ENCODE assay signal across 14 cellular contexts in the genomic region with DNA sequence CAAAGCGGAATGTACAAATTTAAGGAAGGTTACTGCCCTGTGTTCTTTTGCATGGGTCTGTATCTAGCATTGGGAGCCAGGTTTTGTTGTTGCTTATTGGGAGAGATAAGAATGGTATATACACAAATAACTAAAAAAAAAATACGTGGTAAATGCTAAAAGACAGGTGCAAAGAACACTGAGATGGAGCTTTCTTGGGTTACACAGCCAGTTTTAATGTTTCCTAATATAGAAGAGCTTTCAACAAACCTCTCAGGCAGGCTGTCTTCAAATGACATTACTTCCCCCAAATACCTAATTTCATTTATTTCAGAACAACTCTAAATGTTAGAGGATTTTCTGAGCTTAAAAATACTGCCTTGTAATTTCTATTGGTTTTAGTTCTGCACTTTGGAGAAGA. TPM values are rescaled to one million over a fixed set of nuclear protein-coding genes. Genes with fewer than 3 reads are reported as not detected.
DNase-seq lines count a peak whose midpoint lies in the region; ATAC-seq lines count a peak whose summit lies in the region.
"Had no signal": no experiment of that assay in that cellular context is flagged by ENCODE, and none has a peak within 500 bp of the region (broad histone marks: within the 10 kb centered on the region; RNA-seq: fewer than 3 reads in every experiment).

No MANE protein-coding gene starts in this region.

- H3K9me3 Mint-ChIP-seq in CD8-positive, alpha-beta memory T cell, result no peaks in the 10 kb centered on the region
- H3K9me3 Mint-ChIP-seq in T-cell (no peaks in the 10 kb centered on the region), memory B cell (peaks cover 1% of the 10 kb centered on the region)
- H3K9me3 Mint-ChIP-seq: dendritic cell treated with granulocyte-macrophage colony-stimulating factor and Interleukin-4, amounts not matched to agents 40 ng/mL and 50 ng/mL, for 4 days had no signal

- peak overlapping the region; percentile 94 to 100 (median 97); a peak in 15 of 22 replicates for H3K9ac ChIP-seq in BLaER1 treated with 17β-estradiol and CSF1 and Interleukin-3, amounts not matched to agents 10 nM and 100 nM

- H3K4me3 Mint-ChIP-seq in CD8-positive, alpha-beta memory T cell, result peak overlapping the region in 4 of 7 donors; percentile 26 to 41 (median 34)
- peak overlapping the region in 2 of 3 donors; percentile 17 to 31 for H3K4me3 Mint-ChIP-seq in T-cell
- H3K4me3 Mint-ChIP-seq in memory B cell, result peak overlapping the region; percentile 17
- H3K4me3 Mint-ChIP-seq: dendritic cell treated with granulocyte-macrophage colony-stimulating factor and Interleukin-4, amounts not matched to agents 40 ng/mL and 50 ng/mL, for 4 days had no signal

- H3K4me1 Mint-ChIP-seq in CD8-positive, alpha-beta memory T cell, result peaks cover 36 to 64% (median 52%) of the 10 kb centered on the region in 3 donors
- peaks cover 58 to 67% (median 61%) of the 10 kb centered on the region in 3 donors for H3K4me1 Mint-ChIP-seq in T-cell
- H3K4me1 Mint-ChIP-seq in memory B cell, result peaks cover 25% of the 10 kb centered on the region

- peaks cover 75 to 84% (median 79%) of the 10 kb centered on the region in 10 experiments for H3K4me1 ChIP-seq in BLaER1 treated with 17β-estradiol and CSF1 and Interleukin-3, amounts not matched to agents 10 nM and 100 nM
- peaks cover 68% of the 10 kb centered on the region for H3K4me1 ChIP-seq in CD8-positive, alpha-beta memory T cell (ENCODE audit: insufficient read depth, low read length)

- no peak for DNase-seq in CD8-positive, alpha-beta memory T cell
- no peak for DNase-seq in T-cell
- DNase-seq in memory B cell (ENCODE audit: low spot score in 2 of 2), result no peak
- DNase-seq in DMS53 (lab: John Stamatoyannopoulos, UW), result no peak
- DNase-seq in D341Med (ENCODE audit: low spot score), result no peak
- DNase-seq: GF-D8, hippocampal formation, left colon, NCI-H1048, tibial artery had no signal

- H3K36me3 ChIP-seq in BLaER1 treated with 17β-estradiol and CSF1 and Interleukin-3, amounts not matched to agents 10 nM and 100 nM, result peaks cover 13 to 26% (median 24%) of the 10 kb centered on the region in 11 experiments
- H3K36me3 ChIP-seq in CD8-positive, alpha-beta memory T cell (ENCODE audit: insufficient read depth, low read length), result peaks cover 9% of the 10 kb centered on the region

- H3K27ac ChIP-seq in BLaER1 treated with 17β-estradiol and CSF1 and Interleukin-3, amounts not matched to agents 10 nM and 100 nM, result peak overlapping the region; percentile 97 to 100 (median 99); a peak in 21 of 22 replicates
- H3K27ac ChIP-seq in CD8-positive, alpha-beta memory T cell (ENCODE audit: low read depth, low read length), result no peak overlapping the region
- H3K27ac ChIP-seq: SJSA1 had no signal

- no peaks in the 10 kb centered on the region for H3K27me3 ChIP-seq in BLaER1 treated with 17β-estradiol and CSF1 and Interleukin-3, amounts not matched to agents 10 nM and 100 nM
- H3K27me3 ChIP-seq in CD8-positive, alpha-beta memory T cell (ENCODE audit: insufficient read depth, low read length, poor library complexity, severe bottlenecking), result no peaks in the 10 kb centered on the region
- H3K27me3 ChIP-seq: SJSA1, tibial artery had no signal

- peaks cover 0 to 20% (median 4%) of the 10 kb centered on the region in 3 donors for H3K36me3 Mint-ChIP-seq in CD8-positive, alpha-beta memory T cell
- peaks cover 14% of the 10 kb centered on the region for H3K36me3 Mint-ChIP-seq in T-cell
- peaks cover 16% of the 10 kb centered on the region for H3K36me3 Mint-ChIP-seq in memory B cell

- CTCF ChIA-PET in CD8-positive, alpha-beta memory T cell (lab: Charles Lee), result interaction anchor here (1.0 to 5.8 kb wide), 8 partner anchors 8 to 116 kb away, joined by 3 to 53 read pairs (median 12); a partner anchor contains a TSS
- CTCF ChIA-PET in T-cell (lab: Charles Lee), result interaction anchor here (0.6 to 3.6 kb wide), 6 partner anchors 8 to 45 kb away, joined by 3 to 63 read pairs (median 5); no protein-coding TSS in a partner anchor

- no peak overlapping the region for H3K4me3 ChIP-seq in BLaER1 treated with 17β-estradiol and CSF1 and Interleukin-3, amounts not matched to agents 10 nM and 100 nM
- H3K4me3 ChIP-seq in CD8-positive, alpha-beta memory T cell (ENCODE audit: low read length), result no peak overlapping the region
- H3K4me3 ChIP-seq: SJSA1 had no signal

- peak overlapping the region in 7 of 8 donors; percentile 61 to 99 (median 74) for H3K27ac Mint-ChIP-seq in CD8-positive, alpha-beta memory T cell
- peak overlapping the region; percentile 35 to 55 for H3K27ac Mint-ChIP-seq in T-cell
- no peak overlapping the region for H3K27ac Mint-ChIP-seq in memory B cell

- H4K20me1 ChIP-seq in BLaER1 treated with 17β-estradiol and CSF1 and Interleukin-3, amounts not matched to agents 10 nM and 100 nM, result no peaks in the 10 kb centered on the region; a peak in 1 of 22 replicates

- peaks cover 0 to 40% (median 11%) of the 10 kb centered on the region in 11 experiments; a peak in 15 of 22 replicates for H3K9me3 ChIP-seq in BLaER1 treated with 17β-estradiol and CSF1 and Interleukin-3, amounts not matched to agents 10 nM and 100 nM (replicated peaks in 1 of 11)
- no peaks in the 10 kb centered on the region for H3K9me3 ChIP-seq in CD8-positive, alpha-beta memory T cell (ENCODE audit: low read length)
- H3K9me3 ChIP-seq: SJSA1, tibial artery had no signal

- peak overlapping the region; percentile 76 to 95 (median 86) for H3K4me2 ChIP-seq in BLaER1 treated with 17β-estradiol and CSF1 and Interleukin-3, amounts not matched to agents 10 nM and 100 nM

- ATAC-seq in T-cell (replicated peaks in 1 of 4) (no peak), memory B cell (ENCODE audit: low read depth) (no peak), HG02763 (IDR thresholded peaks at IDR 0.05; ENCODE audit: unreplicated experiment) (no peak)
- ATAC-seq: left colon had no signal

- POLR2A ChIA-PET in CD8-positive, alpha-beta memory T cell (lab: Charles Lee), result interaction anchor here (0.6 to 2.9 kb wide), 7 partner anchors 8 to 1498 kb away, joined by 3 to 62 read pairs (median 5); no protein-coding TSS in a partner anchor
- POLR2A ChIA-PET in T-cell (lab: Charles Lee), result interaction anchor here (0.6 to 0.8 kb wide), 3 partner anchors 8 to 17 kb away, joined by 3 to 5 read pairs (median 4); no protein-coding TSS in a partner anchor

- no peaks in the 10 kb centered on the region for H3K27me3 Mint-ChIP-seq in CD8-positive, alpha-beta memory T cell
- H3K27me3 Mint-ChIP-seq in T-cell, result no peaks in the 10 kb centered on the region
- H3K27me3 Mint-ChIP-seq in memory B cell, result no peaks in the 10 kb centered on the region
- H3K27me3 Mint-ChIP-seq: dendritic cell treated with granulocyte-macrophage colony-stimulating factor and Interleukin-4, amounts not matched to agents 40 ng/mL and 50 ng/mL, for 4 days had no signal

RNA-seq across cellular contexts. Expression of a gene that starts 1.4 kb away (rescaled TPM):
- total RNA-seq in CD8-positive, alpha-beta memory T cell, result 10 to 100 TPM; 80.7 TPM
- 13.6 TPM for polyA plus RNA-seq in CD8-positive, alpha-beta memory T cell
- total RNA-seq in T-cell, result 100 to 1,000 TPM; 168 to 288 (median 183) TPM

RNA-seq across cellular contexts. Expression of a gene that starts 20.2 kb away (rescaled TPM):
- 10 to 100 TPM; 19.4 to 19.6 TPM for total RNA-seq in CD8-positive, alpha-beta memory T cell
- polyA plus RNA-seq in CD8-positive, alpha-beta memory T cell, result 2.9 TPM
- total RNA-seq in T-cell, result 10 to 100 TPM; 33.4 to 44.1 (median 36.0) TPM
